ENCODE assay signal across 26 cellular contexts in the genomic region with DNA sequence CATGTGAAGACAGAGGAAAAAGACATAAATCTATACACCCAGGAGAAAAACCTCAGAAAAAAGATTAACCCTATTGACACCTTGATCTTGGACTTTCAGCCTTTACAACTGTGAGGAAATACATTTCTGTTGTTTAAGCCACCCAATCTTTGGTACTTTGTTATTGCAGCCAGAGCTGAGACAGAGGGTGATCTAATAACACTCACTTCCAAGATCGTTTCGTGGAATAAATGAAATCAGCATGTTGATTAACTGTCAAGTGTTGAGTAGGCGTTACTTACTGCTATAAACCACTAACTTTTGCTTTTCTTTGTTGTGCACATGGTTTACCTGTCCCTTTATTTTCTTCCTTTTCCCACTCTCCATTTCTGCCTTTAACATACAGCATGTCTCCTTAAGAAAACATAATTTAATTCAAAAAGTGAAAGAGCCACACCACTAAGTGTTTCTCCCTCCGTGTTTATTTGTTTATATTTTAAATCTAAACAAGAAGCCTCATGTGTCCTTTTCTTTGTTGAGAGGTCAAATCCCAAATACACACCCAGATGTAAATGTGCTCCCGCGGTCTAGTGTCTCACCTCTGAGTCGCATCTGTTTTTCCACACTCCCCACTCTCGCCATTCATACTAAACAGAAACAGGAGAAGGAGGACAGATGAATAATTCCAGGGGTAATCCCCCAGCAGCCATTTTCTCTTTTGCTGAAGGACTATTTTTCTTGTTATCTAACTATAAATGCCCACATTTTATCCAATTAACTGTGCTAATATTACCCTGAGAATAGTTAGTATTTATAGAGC.
A peak's percentile ranks its signal among the peaks of the same experiment; 100 is the strongest.
DNase-seq lines count a peak whose midpoint lies in the region; FAIRE-seq and TF ChIP-seq lines count a peak whose summit lies in the region.
"Had no signal": no experiment of that assay in that cellular context is flagged by ENCODE, and none has a peak within 500 bp of the region (broad histone marks: within the 10 kb centered on the region; RNA-seq: fewer than 3 reads in every experiment).

No MANE protein-coding gene starts in this region.

- no peaks in the 10 kb centered on the region for H3K79me2 ChIP-seq in endothelial cell of umbilical vein (ENCODE audit: control insufficient read depth, insufficient read depth, low read length)

- H3K4me1 ChIP-seq in breast epithelium = no peaks in the 10 kb centered on the region
- peaks cover 22% of the 10 kb centered on the region for H3K4me1 ChIP-seq in endothelial cell of umbilical vein (ENCODE audit: control insufficient read depth, extremely low read depth, insufficient read depth, low read length)
- H3K4me1 ChIP-seq in neuron (ENCODE audit: insufficient read depth, low read length) = peaks cover 14% of the 10 kb centered on the region
- H3K4me1 ChIP-seq: BE2C, suprapubic skin had no signal

- H3K36me3 ChIP-seq in breast epithelium = no peaks in the 10 kb centered on the region
- no peaks in the 10 kb centered on the region for H3K36me3 ChIP-seq in endothelial cell of umbilical vein (ENCODE audit: control insufficient read depth in 2 of 2, extremely low read depth in 1 of 2, insufficient read depth in 2 of 2, low read length in 2 of 2)
- no peaks in the 10 kb centered on the region for H3K36me3 ChIP-seq in neuron (ENCODE audit: insufficient read depth, low read length)
- H3K36me3 ChIP-seq: BE2C, suprapubic skin had no signal

- no peak overlapping the region for H3K4me3 Mint-ChIP-seq in MCF 10A (ENCODE audit: unreplicated experiment)
- H3K4me3 Mint-ChIP-seq: activated CD8-positive, alpha-beta T cell treated with anti-CD3 and anti-CD28 coated beads for 36 hours; activated naive CD8-positive, alpha-beta T cell treated with anti-CD3 and anti-CD28 coated beads, Interleukin-2, amount 10 ng/mL, durations not matched to agents 7 days and 5 days; H9; memory B cell; stimulated activated memory B cell treated with anti-CD40 and anti-IgM and Interleukin-4, amounts not matched to agents 10 μg/mL and 1 μg/mL and 100 μg/mL, for 72 hours had no signal

- H3K4me1 Mint-ChIP-seq in MCF 10A (ENCODE audit: insufficient read depth, unreplicated experiment) = no peaks in the 10 kb centered on the region
- H3K4me1 Mint-ChIP-seq: stimulated activated memory B cell treated with anti-CD40 and anti-IgM and Interleukin-4, amounts not matched to agents 10 μg/mL and 1 μg/mL and 100 μg/mL, for 72 hours had no signal

- CTCF ChIA-PET in MCF 10A (lab: Yijun Ruan, JAX) (interaction anchor here (0.7 to 3.1 kb wide), 2 partner anchors 10 to 675 kb away, joined by 4 to 18 read pairs; no protein-coding TSS in a partner anchor), endothelial cell of umbilical vein (lab: Charles Lee) (interaction anchor here (2.1 to 2.6 kb wide), 2 partner anchors 10 to 313 kb away, joined by 6 to 20 read pairs; no protein-coding TSS in a partner anchor)

- TF ChIP-seq CTCF in MCF 10A (IDR thresholded peaks at IDR 0.05; ENCODE audit: unreplicated experiment) (no peak), breast epithelium (IDR thresholded peaks at IDR 0.05) (no peak), endothelial cell of umbilical vein (IDR thresholded peaks at IDR 0.05; ENCODE audit: extremely low read depth in 1 of 2, insufficient read depth in 1 of 2, low read depth in 1 of 2, low read length in 2 of 2) (no peak)

- no peak for TF ChIP-seq POLR2A in breast epithelium (IDR thresholded peaks at IDR 0.05)
- no peak for TF ChIP-seq POLR2A in endothelial cell of umbilical vein (IDR thresholded peaks at IDR 0.05; ENCODE audit: low read depth, low read length)

- peak overlapping the region; percentile 53 for H2AFZ ChIP-seq in endothelial cell of umbilical vein (ENCODE audit: low read depth, low read length)
- peak overlapping the region; percentile 17 for H2AFZ ChIP-seq in neuron (ENCODE audit: low read depth, low read length)

- H3K4me2 ChIP-seq in endothelial cell of umbilical vein (ENCODE audit: insufficient read depth, low read length) = no peak overlapping the region

- no peaks in the 10 kb centered on the region for H3K36me3 Mint-ChIP-seq in MCF 10A (ENCODE audit: insufficient read depth, unreplicated experiment)
- H3K36me3 Mint-ChIP-seq: memory B cell; stimulated activated memory B cell treated with anti-CD40 and anti-IgM and Interleukin-4, amounts not matched to agents 10 μg/mL and 1 μg/mL and 100 μg/mL, for 72 hours had no signal

- no peaks in the 10 kb centered on the region for H3K9me1 ChIP-seq in endothelial cell of umbilical vein (replicated peaks; ENCODE audit: control insufficient read depth, extremely low read depth, insufficient read depth, low read length)

- POLR2A ChIA-PET in MCF 10A (lab: Yijun Ruan, JAX) (no interaction called here), endothelial cell of umbilical vein (lab: Charles Lee) (no interaction called here)

- H4K20me1 ChIP-seq in endothelial cell of umbilical vein (replicated peaks; ENCODE audit: control insufficient read depth, extremely low read depth, insufficient read depth, low read length) = no peaks in the 10 kb centered on the region

- BruUV-seq in MCF 10A (replicated peaks; lab: Mats Ljungman, UMichigan) = no TSS peak
- no TSS peak for BruUV-seq in endothelial cell of umbilical vein (replicated peaks; lab: Mats Ljungman, UMichigan)

- no peaks in the 10 kb centered on the region for H3K9me3 Mint-ChIP-seq in MCF 10A (ENCODE audit: unreplicated experiment)
- H3K9me3 Mint-ChIP-seq: activated CD8-positive, alpha-beta T cell treated with anti-CD3 and anti-CD28 coated beads for 36 hours; memory B cell; stimulated activated memory B cell treated with anti-CD40 and anti-IgM and Interleukin-4, amounts not matched to agents 10 μg/mL and 1 μg/mL and 100 μg/mL, for 72 hours had no signal

- H3K9ac ChIP-seq in endothelial cell of umbilical vein (replicated peaks; ENCODE audit: extremely low read depth, insufficient read depth, low read length) = no peak overlapping the region

- H3K27ac Mint-ChIP-seq in MCF 10A (ENCODE audit: low read depth, unreplicated experiment) = no peak overlapping the region
- H3K27ac Mint-ChIP-seq: activated CD8-positive, alpha-beta T cell treated with anti-CD3 and anti-CD28 coated beads for 36 hours; activated naive CD8-positive, alpha-beta T cell treated with anti-CD3 and anti-CD28 coated beads, Interleukin-2, amount 10 ng/mL, durations not matched to agents 7 days and 5 days; memory B cell; stimulated activated memory B cell treated with anti-CD40 and anti-IgM and Interleukin-4, amounts not matched to agents 10 μg/mL and 1 μg/mL and 100 μg/mL, for 72 hours had no signal

- intact Hi-C loops in MCF 10A (cut with micrococcal nuclease) (no loop called here), breast epithelium (cut with DNase I; ENCODE audit: low total_unique reads) (no loop called here), endothelial cell of umbilical vein (cut with micrococcal nuclease) (loop anchor here (5.0 kb wide), 2 partner anchors 293 to 1228 kb away; a partner anchor contains a TSS)

- H3K9me3 ChIP-seq in breast epithelium (no peaks in the 10 kb centered on the region), endothelial cell of umbilical vein (replicated peaks; ENCODE audit: control insufficient read depth, insufficient read depth, low read length) (no peaks in the 10 kb centered on the region), neuron (ENCODE audit: low read length) (no peaks in the 10 kb centered on the region)
- H3K9me3 ChIP-seq: BE2C, suprapubic skin had no signal

- H3K27ac ChIP-seq in breast epithelium = no peak overlapping the region
- no peak overlapping the region for H3K27ac ChIP-seq in endothelial cell of umbilical vein (ENCODE audit: insufficient read depth, low read depth, low read length)
- H3K27ac ChIP-seq: suprapubic skin had no signal

- peak; percentile 9 for DNase-seq in MCF 10A (ENCODE audit: unreplicated experiment)
- no peak for DNase-seq in breast epithelium (ENCODE audit: low spot score in 2 of 2)
- peak; percentile 73 for DNase-seq in LHCN-M2 (ENCODE audit: low read depth)
- peak; percentile 10 for DNase-seq in endothelial cell of umbilical vein (ENCODE audit: low read depth, low spot score)
- DNase-seq in activated CD8-positive, alpha-beta memory T cell treated with anti-CD3 and anti-CD28 coated beads for 24 hours = no peak
- no peak for DNase-seq in Ammon's horn (ENCODE audit: low spot score)
- DNase-seq in cerebellar cortex (ENCODE audit: low spot score) = no peak
- DNase-seq: activated CD8-positive, alpha-beta T cell treated with anti-CD3 and anti-CD28 coated beads for 36 hours; activated effector memory CD4-positive, alpha-beta T cell treated with Interleukin-2 at 50 U/mL for 16 hours; activated naive CD8-positive, alpha-beta T cell treated with anti-CD3 and anti-CD28 coated beads, Interleukin-2, amount 10 ng/mL, durations not matched to agents 7 days and 5 days; activated T-cell treated with anti-CD3 and anti-CD28 coated beads for 4 hours; BE2C; DMS79; effector CD4-positive, alpha-beta T cell; H9; NCI-H1105 treated with DMSO at 0.1 percent for 48 hours; NCI-H2081; retina; stimulated activated CD4-positive, alpha-beta T cell treated with anti-CD3 and anti-CD28 coated beads, Interleukin-4, amount 100 ng/mL, for 1 hour; SW 1271 had no signal

- no peak overlapping the region for H3K4me3 ChIP-seq in breast epithelium
- no peak overlapping the region for H3K4me3 ChIP-seq in endothelial cell of umbilical vein (replicated peaks in 1 of 3; ENCODE audit: insufficient read depth in 1 of 3, low read depth in 1 of 3, low read length in 3 of 3)
- H3K4me3 ChIP-seq in neuron (ENCODE audit: low read length) = no peak overlapping the region
- H3K4me3 ChIP-seq: suprapubic skin had no signal

- dilution Hi-C loops in endothelial cell of umbilical vein (cut with MboI; ENCODE audit: extremely low pct_ligation_motif_present, low sequenced_read_pairs) = no loop called here

- no peaks in the 10 kb centered on the region for H3K27me3 ChIP-seq in breast epithelium
- H3K27me3 ChIP-seq in endothelial cell of umbilical vein (ENCODE audit: control insufficient read depth in 2 of 2, insufficient read depth in 2 of 2, low read length in 2 of 2) = no peaks in the 10 kb centered on the region
- H3K27me3 ChIP-seq in neuron (ENCODE audit: insufficient read depth, low read length) = no peaks in the 10 kb centered on the region
- H3K27me3 ChIP-seq: BE2C, suprapubic skin had no signal

- no peak for FAIRE-seq in endothelial cell of umbilical vein (lab: Jason Lieb, UNC)
- FAIRE-seq: A204.1, urothelium cell line had no signal

- no peaks in the 10 kb centered on the region for H3K27me3 Mint-ChIP-seq in MCF 10A (ENCODE audit: insufficient read depth, unreplicated experiment)
- H3K27me3 Mint-ChIP-seq: activated CD8-positive, alpha-beta T cell treated with anti-CD3 and anti-CD28 coated beads for 36 hours; activated naive CD8-positive, alpha-beta T cell treated with anti-CD3 and anti-CD28 coated beads, Interleukin-2, amount 10 ng/mL, durations not matched to agents 7 days and 5 days; memory B cell had no signal

TF ChIP-seq in endothelial cell of umbilical vein, 7 proteins besides CTCF, POLR2A, EP300 and RAD21 (continues in another document):
- no peak for TF ChIP-seq EZH2 (IDR thresholded peaks at IDR 0.05; ENCODE audit: borderline replicate concordance, low read depth, low read length, severe bottlenecking)
- TF ChIP-seq POLR2AphosphoS5 (IDR thresholded peaks at IDR 0.05; ENCODE audit: insufficient read depth, low read depth, low read length) = no peak
- TF ChIP-seq FOS (IDR thresholded peaks at IDR 0.05; ENCODE audit: borderline replicate concordance, insufficient read depth, low read length) = no peak
- TF ChIP-seq MYC (IDR thresholded peaks at IDR 0.05; ENCODE audit: low read depth, low read length) = no peak

Comparison
In these comparisons a context has a peak if more than half of its experiments do, and no peak if none do; other contexts are left out.
1. DNase-seq: peak in MCF 10A (single experiment), LHCN-M2 (single experiment) and endothelial cell of umbilical vein (single experiment); none in breast epithelium (0 of 2), activated CD8-positive, alpha-beta memory T cell treated with anti-CD3 and anti-CD28 coated beads for 24 hours (single experiment), Ammon's horn (single experiment) and cerebellar cortex (single experiment).